Comparison of ENCODE assay signal across 21 cellular contexts in the genomic region with DNA sequence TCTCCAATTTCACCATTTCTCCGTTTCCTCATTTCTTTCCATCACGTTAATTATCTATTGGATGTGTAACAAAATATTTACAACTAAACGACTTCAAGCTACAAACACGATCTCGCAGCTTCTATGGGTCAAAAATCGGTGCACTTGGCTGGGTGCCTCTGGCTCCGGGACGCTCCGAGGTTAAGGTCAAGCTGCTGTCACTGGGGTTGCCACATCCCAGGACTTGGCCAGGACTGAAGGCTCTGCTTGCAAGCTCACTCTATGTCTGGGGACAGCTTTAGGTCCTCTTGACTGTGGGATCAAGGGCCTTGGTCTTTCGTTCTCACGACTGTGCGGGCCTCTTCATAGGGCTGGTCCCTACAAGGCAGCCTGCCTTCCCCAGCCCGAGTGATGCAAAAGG.
"Had no signal": no experiment of that assay in that cellular context is flagged by ENCODE, and none has a peak within 500 bp of the region (broad histone marks: within the 10 kb centered on the region; RNA-seq: fewer than 3 reads in every experiment).

No MANE protein-coding gene starts in this region.

- H3K4me3 Mint-ChIP-seq: endodermal cell; immature natural killer cell; memory B cell; naive B cell; stimulated activated effector memory CD8-positive, alpha-beta T cell treated with anti-CD3 and anti-CD28 coated beads, Interleukin-12 subunit alpha, Interleukin-12 subunit beta, amount 100 ng/mL, for 72 hours; stimulated activated naive CD8-positive, alpha-beta T cell treated with anti-CD3 and anti-CD28 coated beads, Interleukin-15, Interleukin-2, amounts not matched to agents 100 ng/mL and 50 ng/mL, for 24 hours had no signal

- H3K27ac Mint-ChIP-seq: endodermal cell; immature natural killer cell; memory B cell; stimulated activated effector memory CD8-positive, alpha-beta T cell treated with anti-CD3 and anti-CD28 coated beads, Interleukin-12 subunit alpha, Interleukin-12 subunit beta, amount 100 ng/mL, for 72 hours; stimulated activated naive CD8-positive, alpha-beta T cell treated with anti-CD3 and anti-CD28 coated beads, Interleukin-15, Interleukin-2, amounts not matched to agents 100 ng/mL and 50 ng/mL, for 24 hours had no signal

- H3K9me3 Mint-ChIP-seq: endodermal cell; immature natural killer cell; memory B cell; naive B cell; stimulated activated effector memory CD8-positive, alpha-beta T cell treated with anti-CD3 and anti-CD28 coated beads, Interleukin-12 subunit alpha, Interleukin-12 subunit beta, amount 100 ng/mL, for 72 hours; stimulated activated naive CD8-positive, alpha-beta T cell treated with anti-CD3 and anti-CD28 coated beads, Interleukin-15, Interleukin-2, amounts not matched to agents 100 ng/mL and 50 ng/mL, for 24 hours had no signal

- H3K4me1 ChIP-seq: colonic mucosa had no signal

- H3K27ac ChIP-seq: colonic mucosa, foreskin keratinocyte, lower lobe of right lung, tibial artery had no signal

- H3K4me1 Mint-ChIP-seq: immature natural killer cell; memory B cell; stimulated activated effector memory CD8-positive, alpha-beta T cell treated with anti-CD3 and anti-CD28 coated beads, Interleukin-12 subunit alpha, Interleukin-12 subunit beta, amount 100 ng/mL, for 72 hours had no signal

- H3K36me3 ChIP-seq: colonic mucosa, lower lobe of right lung, tibial artery had no signal

- FAIRE-seq: endothelial cell of umbilical vein, keratinocyte had no signal

- H3K4me3 ChIP-seq: colonic mucosa, lower lobe of right lung, smooth muscle cell, tibial artery had no signal

- H3K27me3 ChIP-seq: colonic mucosa, foreskin keratinocyte, tibial artery had no signal

- H3K4me2 ChIP-seq: smooth muscle cell had no signal

- DNase-seq: caudate nucleus; colonic mucosa; dermis blood vessel endothelial cell; effector CD4-positive, alpha-beta T cell; endodermal cell; erythroblast; foreskin keratinocyte; immature natural killer cell; left colon; lower lobe of right lung; naive B cell; posterior cingulate gyrus; stimulated activated CD4-positive, alpha-beta T cell treated with anti-CD3 and anti-CD28 coated beads, Interleukin-4, amount 100 ng/mL, for 1 hour; stimulated activated CD8-positive, alpha-beta memory T cell treated with anti-CD3 and anti-CD28 coated beads, Interleukin-4, amount 100 ng/mL, for 48 hours; tibial artery had no signal

- H3K36me3 Mint-ChIP-seq: immature natural killer cell, memory B cell, naive B cell had no signal

- H3K9me3 ChIP-seq: colonic mucosa, lower lobe of right lung, tibial artery had no signal

- ATAC-seq: foreskin keratinocyte; left colon; stimulated activated effector memory CD8-positive, alpha-beta T cell treated with anti-CD3 and anti-CD28 coated beads, Interleukin-12 subunit alpha, Interleukin-12 subunit beta, amount 100 ng/mL, for 72 hours had no signal
